1 cellular context compared by ENCODE assay signal in the genomic region with DNA sequence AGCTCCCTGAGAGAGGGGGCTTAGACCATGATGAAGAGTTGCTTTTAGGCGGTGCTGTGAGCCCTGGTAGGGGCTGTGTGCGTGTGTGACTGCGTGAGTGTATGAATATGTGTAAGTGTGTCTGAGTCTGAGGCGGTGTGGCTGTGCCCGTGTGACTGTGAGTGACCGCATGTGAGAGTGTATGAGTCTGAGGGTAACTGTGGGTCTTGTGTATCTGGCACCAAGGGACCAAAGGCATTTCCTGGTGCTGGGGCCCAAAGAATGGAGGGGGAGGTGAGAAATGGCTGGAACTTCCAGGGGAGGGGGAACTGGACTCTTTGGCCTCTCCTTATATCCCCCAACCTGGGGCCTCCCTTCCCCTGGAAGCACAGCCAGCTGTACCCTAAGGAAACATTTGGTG.
TF ChIP-seq lines count a peak whose summit lies in the region.

No MANE protein-coding gene starts in this region.

TF ChIP-seq in SK-N-SH treated with all-trans-retinoic acid at 6 μM for 48 hours, 23 proteins besides CTCF, POLR2A, EP300 and RAD21 (continued from another document):
- TF ChIP-seq, protein P1, sequence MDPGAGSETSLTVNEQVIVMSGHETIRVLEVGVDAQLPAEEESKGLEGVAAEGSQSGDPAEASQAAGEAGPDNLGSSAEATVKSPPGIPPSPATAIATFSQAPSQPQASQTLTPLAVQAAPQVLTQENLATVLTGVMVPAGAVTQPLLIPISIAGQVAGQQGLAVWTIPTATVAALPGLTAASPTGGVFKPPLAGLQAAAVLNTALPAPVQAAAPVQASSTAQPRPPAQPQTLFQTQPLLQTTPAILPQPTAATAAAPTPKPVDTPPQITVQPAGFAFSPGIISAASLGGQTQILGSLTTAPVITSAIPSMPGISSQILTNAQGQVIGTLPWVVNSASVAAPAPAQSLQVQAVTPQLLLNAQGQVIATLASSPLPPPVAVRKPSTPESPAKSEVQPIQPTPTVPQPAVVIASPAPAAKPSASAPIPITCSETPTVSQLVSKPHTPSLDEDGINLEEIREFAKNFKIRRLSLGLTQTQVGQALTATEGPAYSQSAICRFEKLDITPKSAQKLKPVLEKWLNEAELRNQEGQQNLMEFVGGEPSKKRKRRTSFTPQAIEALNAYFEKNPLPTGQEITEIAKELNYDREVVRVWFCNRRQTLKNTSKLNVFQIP (CRISPR knock-in tag; IDR thresholded peaks at IDR 0.05; ENCODE audit: borderline replicate concordance, low read depth) = no peak
- no peak for TF ChIP-seq TSHZ2 (CRISPR knock-in tag; IDR thresholded peaks at IDR 0.05)
- TF ChIP-seq BACH2 (CRISPR knock-in tag; IDR thresholded peaks at IDR 0.05; ENCODE audit: borderline replicate concordance) = no peak
